ENCODE assay signal across 8 cellular contexts in the genomic region with DNA sequence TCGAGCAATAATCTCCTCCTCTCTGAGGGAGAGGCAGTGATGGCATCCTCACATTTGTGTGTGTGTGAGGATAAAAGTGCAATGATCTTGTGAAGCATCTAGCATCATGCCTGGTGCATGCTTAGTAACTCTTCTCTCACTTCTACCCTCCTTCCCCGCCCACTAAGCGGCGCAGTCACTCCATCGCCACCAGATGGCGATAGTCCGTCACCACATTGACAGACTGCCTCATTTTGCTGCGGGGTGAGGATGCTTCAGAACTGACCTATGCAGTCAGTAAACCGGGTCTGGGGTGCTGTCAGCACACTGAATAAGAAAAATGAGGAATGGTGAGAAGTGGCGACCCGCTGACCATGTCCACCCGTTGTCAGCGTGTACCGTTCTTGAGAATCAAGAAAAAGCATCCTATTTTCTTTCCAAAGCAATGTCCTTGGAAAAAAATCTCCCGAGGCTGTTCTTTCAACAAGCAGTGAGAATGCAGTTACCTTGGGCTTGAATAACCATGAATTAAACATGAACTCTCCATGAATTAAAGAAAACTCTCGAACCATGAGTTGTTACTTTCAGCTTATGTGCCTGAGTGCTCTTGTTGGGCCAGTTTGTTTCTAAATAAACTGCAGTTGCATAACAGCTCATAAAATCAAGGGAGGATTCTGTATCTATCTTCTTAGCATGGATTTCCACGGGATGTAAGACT. TPM values are rescaled to one million over a fixed set of nuclear protein-coding genes. Genes with fewer than 3 reads are reported as not detected.
DNase-seq lines count a peak whose midpoint lies in the region; ATAC-seq, FAIRE-seq and TF ChIP-seq lines count a peak whose summit lies in the region.

No MANE protein-coding gene starts in this region.

- H3K27me3 ChIP-seq in right lobe of liver: no peaks in the 10 kb centered on the region

- H3K9me3 ChIP-seq in right lobe of liver: no peaks in the 10 kb centered on the region

- TF ChIP-seq POLR2A in right lobe of liver (IDR thresholded peaks at IDR 0.05): no peak

- no peaks in the 10 kb centered on the region for H3K4me1 ChIP-seq in right lobe of liver

- ATAC-seq in HG03354 (IDR thresholded peaks at IDR 0.05; ENCODE audit: poor library complexity, severe bottlenecking, unreplicated experiment): peak; percentile 97
- peak; percentile 96 to 99 (median 98) for ATAC-seq in right lobe of liver

- WGBS in right lobe of liver (ENCODE audit: insufficient coverage, low coverage, low lambda C conversion rate, missing lambda C conversion rate): 5% methylated on average over 17 of the region's 17 CpGs

- H3K4me3 ChIP-seq in coronary artery: peak overlapping the region; percentile 45
- H3K4me3 ChIP-seq in right lobe of liver: no peak overlapping the region

- peak in 11 of 14 donors; percentile 34 to 75 (median 59) for DNase-seq in C1 segment of cervical spinal cord (lab: John Stamatoyannopoulos, UW)
- DNase-seq in GM19239 (ENCODE audit: insufficient read length, low spot score): peak; percentile 62
- peak; percentile 11 for DNase-seq in NCI-H524 treated with DMSO at 0.1 percent for 48 hours (lab: John Stamatoyannopoulos, UW)
- DNase-seq in activated CD4-positive, alpha-beta T cell treated with anti-CD3 and anti-CD28 coated beads, Interleukin-2, amount 50 U/mL, for 24 hours (ENCODE audit: low read depth in 1 of 2, low spot score in 1 of 2): peak; percentile 55 to 71
- DNase-seq in coronary artery (ENCODE audit: low spot score): peak; percentile 75
- DNase-seq in right lobe of liver: peak; percentile 71 to 77 (median 73)
- peak; percentile 54 to 60 (median 57) for DNase-seq in stimulated activated CD4-positive, alpha-beta T cell treated with anti-CD3 and anti-CD28 coated beads, TNF-alpha, amount 100 ng/mL, for 4 hours (ENCODE audit: low read depth in 3 of 3)

- H3K36me3 ChIP-seq in right lobe of liver: no peaks in the 10 kb centered on the region

- TF ChIP-seq CTCF in coronary artery (IDR thresholded peaks at IDR 0.05) (peak; percentile 85), right lobe of liver (IDR thresholded peaks at IDR 0.05) (peak; percentile 73 to 97 (median 96))

- peak; percentile 91 for FAIRE-seq in GM19239 (lab: Jason Lieb, UNC)

- no peak overlapping the region for H3K27ac ChIP-seq in coronary artery
- no peak overlapping the region for H3K27ac ChIP-seq in right lobe of liver

- intact Hi-C loops in right lobe of liver (cut with DNase I): no loop called here

RNA-seq across cellular contexts. Expression of a gene that starts 37.3 kb away (rescaled TPM):
- total RNA-seq in right lobe of liver: 10 to 100 TPM; 12.9 to 27.0 (median 17.9) TPM

Comparison
In these comparisons a context has a peak if more than half of its experiments do, and no peak if none do; other contexts are left out.
1. DNase-seq: peak in every context shown above with its lines; median percentile 75 in coronary artery; 73 in right lobe of liver; 63 in activated CD4-positive, alpha-beta T cell treated with anti-CD3 and anti-CD28 coated beads, Interleukin-2, amount 50 U/mL, for 24 hours; 62 in GM19239; 59 in C1 segment of cervical spinal cord; 57 in stimulated activated CD4-positive, alpha-beta T cell treated with anti-CD3 and anti-CD28 coated beads, TNF-alpha, amount 100 ng/mL, for 4 hours; 11 in NCI-H524 treated with DMSO at 0.1 percent for 48 hours.